In the genomic region with DNA sequence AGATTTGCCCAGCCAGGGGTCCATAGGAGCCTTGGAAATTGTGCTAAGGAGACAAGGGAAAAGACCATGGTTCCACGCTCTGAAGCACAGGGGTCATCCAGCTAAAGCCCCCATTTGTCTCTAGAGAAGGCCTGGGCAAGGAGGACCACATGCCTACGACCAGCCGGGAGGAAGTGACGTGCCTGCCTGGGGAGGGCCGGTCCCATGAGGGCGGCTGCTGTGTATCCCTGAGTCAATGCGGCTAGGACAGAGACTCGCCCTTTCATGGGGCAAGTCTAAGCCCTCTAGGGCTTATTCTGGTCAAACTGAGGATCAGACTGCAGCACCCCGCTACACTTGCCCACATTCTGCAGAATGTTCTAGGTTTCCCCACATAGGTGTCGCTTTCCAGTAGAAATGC, we compare ENCODE assay signal across 19 cellular contexts. TPM values are rescaled to one million over a fixed set of nuclear protein-coding genes. Genes with fewer than 3 reads are reported as not detected.
DNase-seq lines count a peak whose midpoint lies in the region; TF ChIP-seq lines count a peak whose summit lies in the region.
"Had no signal": no experiment of that assay in that cellular context is flagged by ENCODE, and none has a peak within 500 bp of the region (broad histone marks: within the 10 kb centered on the region; RNA-seq: fewer than 3 reads in every experiment).

No MANE protein-coding gene starts in this region.

- H3K9me3 ChIP-seq in spleen (no peaks in the 10 kb centered on the region), tibial artery (no peaks in the 10 kb centered on the region)

- intact Hi-C loops in spleen (cut with DNase I; ENCODE audit: low total_unique reads), result no loop called here
- intact Hi-C loops in tibial artery (cut with DNase I; ENCODE audit: low total_unique reads), result no loop called here

- H3K27me3 ChIP-seq in spleen (replicated peaks in 1 of 7) (no peaks in the 10 kb centered on the region), tibial artery (no peaks in the 10 kb centered on the region)

- H3K27ac ChIP-seq in spleen (peak overlapping the region in 3 of 8 donors; percentile 56 to 86 (median 61)), tibial artery (no peak overlapping the region)
- H3K27ac ChIP-seq: 22Rv1 had no signal

- H3K4me3 ChIP-seq in spleen (no peak overlapping the region), tibial artery (no peak overlapping the region)

- TF ChIP-seq POLR2A in spleen (IDR thresholded peaks at IDR 0.05), result no peak

- 79 to 94% (median 85%) methylated on average over 9 to 10 of the region's 10 CpGs for WGBS in spleen, 5 donors

- DNase-seq in activated CD8-positive, alpha-beta memory T cell treated with anti-CD3 and anti-CD28 coated beads, Interleukin-2, amount 50 U/mL, for 48 hours, result peak; percentile 43
- DNase-seq in activated CD8-positive, alpha-beta memory T cell treated with anti-CD3 and anti-CD28 coated beads, Interleukin-2, amount 50 U/mL, for 4 hours, result no peak
- DNase-seq in ecto neural progenitor cell (ENCODE audit: low spot score) (peak; percentile 13), spleen (peak; percentile 74), tibial artery (no peak), NCI-H1092 (lab: John Stamatoyannopoulos, UW) (no peak), NCI-H187 treated with DMSO at 0.1 percent for 48 hours (lab: John Stamatoyannopoulos, UW) (no peak)
- DNase-seq: Calu3, DND-41, Kasumi-1, NCI-H1105 treated with DMSO at 0.1 percent for 48 hours, NCI-H146, NCI-H2029 treated with DMSO at 0.1 percent for 48 hours, NCI-H446 treated with DMSO at 0.1 percent for 48 hours, NCI-H526, RPMI8226, SHP77 had no signal

- TF ChIP-seq CTCF in spleen (IDR thresholded peaks at IDR 0.05 in 8 of 11, conservative IDR thresholded peaks at IDR 0.05 in 3 of 11), result no peak
- no peak for TF ChIP-seq CTCF in tibial artery (IDR thresholded peaks at IDR 0.05)

- H3K36me3 ChIP-seq in spleen (peaks cover 0 to 4% (median 0%) of the 10 kb centered on the region in 6 donors), tibial artery (no peaks in the 10 kb centered on the region)

- H3K4me1 ChIP-seq in spleen (peaks cover 7 to 89% (median 48%) of the 10 kb centered on the region in 6 donors), tibial artery (no peaks in the 10 kb centered on the region)

RNA-seq across cellular contexts. Expression of gene RIN3, which starts 20.6 kb away (rescaled TPM):
- 100 to 1,000 TPM in 2 of 7 donors, 10 to 100 TPM in 5; 65.4 to 117 (median 95.4) TPM for total RNA-seq in spleen
- 10 to 100 TPM; 17.2 to 28.8 (median 22.9) TPM for polyA plus RNA-seq in spleen
- total RNA-seq: HT-29 had no signal

Comparison
In these comparisons a context has a peak if more than half of its experiments do, and no peak if none do; other contexts are left out.
1. DNase-seq: peak in activated CD8-positive, alpha-beta memory T cell treated with anti-CD3 and anti-CD28 coated beads, Interleukin-2, amount 50 U/mL, for 48 hours (single experiment), ecto neural progenitor cell (single experiment) and spleen (single experiment); none in activated CD8-positive, alpha-beta memory T cell treated with anti-CD3 and anti-CD28 coated beads, Interleukin-2, amount 50 U/mL, for 4 hours (single experiment), tibial artery (0 of 2), NCI-H1092 (single experiment) and NCI-H187 treated with DMSO at 0.1 percent for 48 hours (single experiment).